ENCODE assay signal across 9 cellular contexts in the genomic region with DNA sequence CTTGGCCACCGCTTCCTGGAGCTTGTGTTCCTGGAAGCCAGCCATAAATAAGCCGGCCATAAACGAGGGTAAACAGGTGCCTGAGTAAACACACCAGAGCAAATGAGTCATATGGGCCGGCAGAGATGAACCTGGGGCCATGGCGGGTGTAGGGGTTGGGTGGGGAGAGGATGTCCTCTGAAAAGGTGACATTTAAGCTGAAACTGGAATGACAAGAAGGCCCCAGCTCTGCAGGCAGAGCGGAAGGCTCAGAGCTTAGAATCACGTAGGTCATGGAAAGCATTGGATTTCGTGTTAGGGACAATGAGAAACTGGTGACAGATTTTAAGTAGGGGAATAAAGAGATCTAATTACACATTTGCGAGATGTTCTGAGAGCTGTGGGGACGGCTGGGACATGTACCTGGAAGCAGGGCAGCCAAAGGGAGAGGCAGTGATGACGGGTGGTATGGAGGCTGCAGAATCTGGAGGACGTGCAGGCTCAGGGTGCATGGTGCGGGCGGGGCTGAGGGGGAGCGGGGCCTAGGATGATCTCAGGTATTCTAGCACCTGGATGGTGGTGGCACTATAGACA. TPM values are rescaled to one million over a fixed set of nuclear protein-coding genes. Genes with fewer than 3 reads are reported as not detected.
DNase-seq lines count a peak whose midpoint lies in the region; ATAC-seq and TF ChIP-seq lines count a peak whose summit lies in the region.
"Had no signal": no experiment of that assay in that cellular context is flagged by ENCODE, and none has a peak within 500 bp of the region (broad histone marks: within the 10 kb centered on the region; RNA-seq: fewer than 3 reads in every experiment).

No MANE protein-coding gene starts in this region.

- no peak overlapping the region for H2BK20ac ChIP-seq in IMR-90 (ENCODE audit: low read depth, low read length)

- H3K56ac ChIP-seq in IMR-90 (ENCODE audit: extremely low read depth, insufficient read depth, low read length): no peak overlapping the region

- TF ChIP-seq POLR2A in IMR-90 (IDR thresholded peaks at IDR 0.05; ENCODE audit: low read depth, low read length): no peak

- H3K9me3 Mint-ChIP-seq in CD8-positive, alpha-beta T cell: no peaks in the 10 kb centered on the region
- H3K9me3 Mint-ChIP-seq in mesothelial cell of epicardium: no peaks in the 10 kb centered on the region

- peaks cover 38% of the 10 kb centered on the region for H3K36me3 Mint-ChIP-seq in CD8-positive, alpha-beta T cell
- H3K36me3 Mint-ChIP-seq in mesothelial cell of epicardium: peaks cover under 1% of the 10 kb centered on the region

- H2BK15ac ChIP-seq in IMR-90 (ENCODE audit: low read depth, low read length): no peak overlapping the region

- no peaks in the 10 kb centered on the region for H3K4me1 ChIP-seq in CD8-positive, alpha-beta T cell (ENCODE audit: insufficient read depth, low read length)
- peaks cover 10% of the 10 kb centered on the region for H3K4me1 ChIP-seq in IMR-90 (ENCODE audit: control insufficient read depth, insufficient read depth, low read length)

- intact Hi-C loops in CD8-positive, alpha-beta T cell (cut with DNase I, micrococcal nuclease): no loop called here
- intact Hi-C loops in IMR-90 (cut with micrococcal nuclease): no loop called here

- no peak for DNase-seq in CD8-positive, alpha-beta T cell
- peak; percentile 23 for DNase-seq in IMR-90
- DNase-seq in astrocyte of the hippocampus (ENCODE audit: low read depth, low spot score): peak; percentile 50
- DNase-seq in mesothelial cell of epicardium (ENCODE audit: low spot score in 2 of 2, unreplicated experiment in 2 of 2): peak in 1 of 2 experiments; percentile 24
- DNase-seq in iPS-NIHi11 (ENCODE audit: low spot score): no peak
- no peak for DNase-seq in Ammon's horn (ENCODE audit: low spot score)
- DNase-seq: T-helper 9 cell had no signal

- no peak overlapping the region for H4K8ac ChIP-seq in IMR-90 (ENCODE audit: low read depth in 2 of 2, low read length in 2 of 2)

- no peak overlapping the region for H3K9ac ChIP-seq in IMR-90 (ENCODE audit: low read depth, low read length)

- WGBS in IMR-90 (ENCODE audit: extremely low coverage in 2 of 2, insufficient read length in 1 of 2), 2 experiments: 80% methylated on average over 13 of the region's 15 CpGs; no CpG with 5 or more reads in 1 of the 2 experiments

- no peak for TF ChIP-seq CTCF in CD8-positive, alpha-beta T cell (IDR thresholded peaks at IDR 0.05)
- TF ChIP-seq CTCF in IMR-90 (conservative IDR thresholded peaks at IDR 0.05; ENCODE audit: low read depth, low read length) (no peak), mesothelial cell of epicardium (IDR thresholded peaks at IDR 0.05; ENCODE audit: unreplicated experiment) (no peak)

- H3K23ac ChIP-seq in IMR-90 (ENCODE audit: low read depth, low read length): no peak overlapping the region

- H4K5ac ChIP-seq in IMR-90 (ENCODE audit: low read depth, low read length): no peak overlapping the region

- POLR2A ChIA-PET in CD8-positive, alpha-beta T cell (lab: Charles Lee): no interaction called here
- POLR2A ChIA-PET in IMR-90 (lab: Charles Lee; ENCODE audit: unreplicated experiment): no interaction called here

- H2AFZ ChIP-seq in IMR-90 (replicated peaks; ENCODE audit: low read length, poor library complexity): no peak overlapping the region

- no peak overlapping the region for H3K18ac ChIP-seq in IMR-90 (ENCODE audit: low read depth, low read length)

- no peak overlapping the region for H3K14ac ChIP-seq in IMR-90 (replicated peaks; ENCODE audit: low read depth, low read length)

- no peak overlapping the region for H2AK5ac ChIP-seq in IMR-90 (ENCODE audit: low read depth, low read length)

- no peak overlapping the region for H3K4me3 ChIP-seq in CD8-positive, alpha-beta T cell (ENCODE audit: low read depth, low read length)
- H3K4me3 ChIP-seq in IMR-90 (ENCODE audit: insufficient read depth, low read depth, low read length): no peak overlapping the region

- H3K9me1 ChIP-seq in IMR-90 (ENCODE audit: insufficient read depth, low read length): peaks cover 14% of the 10 kb centered on the region

- H4K91ac ChIP-seq in IMR-90 (ENCODE audit: insufficient read depth, low read depth, low read length): no peak overlapping the region

- H2BK5ac ChIP-seq in IMR-90 (ENCODE audit: low read depth, low read length, poor library complexity, severe bottlenecking): no peak overlapping the region

- H3K4ac ChIP-seq in IMR-90 (ENCODE audit: low read depth, low read length): no peak overlapping the region

- in situ Hi-C loops in IMR-90 (cut with MboI; ENCODE audit: low sequenced_read_pairs): no loop called here

- no peak for ATAC-seq in CD8-positive, alpha-beta T cell
- ATAC-seq in IMR-90 (ENCODE audit: low read depth): no peak
- no peak for ATAC-seq in HG02798 (IDR thresholded peaks at IDR 0.05; ENCODE audit: poor library complexity, unreplicated experiment)
- no peak for ATAC-seq in HG03095 (IDR thresholded peaks at IDR 0.05; ENCODE audit: unreplicated experiment)

- H3K27ac Mint-ChIP-seq in CD8-positive, alpha-beta T cell: peak overlapping the region; percentile 50
- peak overlapping the region; percentile 50 for H3K27ac Mint-ChIP-seq in mesothelial cell of epicardium

- CTCF ChIA-PET in CD8-positive, alpha-beta T cell (lab: Charles Lee): interaction anchor here (1.4 to 1.5 kb wide), 2 partner anchors 8 to 11 kb away, joined by 3 read pairs; partner anchors contain the start of gene DNASE1
- CTCF ChIA-PET in IMR-90 (lab: Yijun Ruan, JAX): no interaction called here

- H3K36me3 ChIP-seq in CD8-positive, alpha-beta T cell (ENCODE audit: insufficient read depth, low read length): peaks cover 4% of the 10 kb centered on the region
- peaks cover 9% of the 10 kb centered on the region; the same call in 1 of the 2 replicates for H3K36me3 ChIP-seq in IMR-90 (ENCODE audit: control insufficient read depth, insufficient read depth, low read length)

- no peaks in the 10 kb centered on the region; the same call in none of the 2 replicates for H4K20me1 ChIP-seq in IMR-90 (ENCODE audit: insufficient read depth, low read length)

- dilution Hi-C loops in IMR-90 (cut with HindIII; ENCODE audit: low sequenced_read_pairs, unreplicated experiment): no loop called here

- no peak overlapping the region for H2BK120ac ChIP-seq in IMR-90 (ENCODE audit: low read depth, low read length)

- BruUV-seq in IMR-90 (replicated peaks; lab: Mats Ljungman, UMichigan): no TSS peak

- no peak overlapping the region for H3K27ac ChIP-seq in CD8-positive, alpha-beta T cell (ENCODE audit: low read depth, low read length)
- H3K27ac ChIP-seq in IMR-90 (ENCODE audit: insufficient read depth, low read length): no peak overlapping the region

- H3K4me1 Mint-ChIP-seq in CD8-positive, alpha-beta T cell (ENCODE audit: low read depth): no peaks in the 10 kb centered on the region
- peaks cover 20% of the 10 kb centered on the region for H3K4me1 Mint-ChIP-seq in mesothelial cell of epicardium

- no peaks in the 10 kb centered on the region for H3K27me3 Mint-ChIP-seq in CD8-positive, alpha-beta T cell (ENCODE audit: low read depth)
- no peaks in the 10 kb centered on the region for H3K27me3 Mint-ChIP-seq in mesothelial cell of epicardium (ENCODE audit: low read depth)

- H3K27me3 ChIP-seq in CD8-positive, alpha-beta T cell (ENCODE audit: insufficient read depth, low read length): no peaks in the 10 kb centered on the region
- no peaks in the 10 kb centered on the region for H3K27me3 ChIP-seq in IMR-90 (ENCODE audit: control insufficient read depth, insufficient read depth, low read length)

- no peak overlapping the region for H3K4me2 ChIP-seq in IMR-90 (ENCODE audit: low read depth, low read length)

- no peak overlapping the region for H2AK9ac ChIP-seq in IMR-90 (replicated peaks; ENCODE audit: low read depth, low read length, poor library complexity)

- no peak overlapping the region for H3K4me3 Mint-ChIP-seq in CD8-positive, alpha-beta T cell
- H3K4me3 Mint-ChIP-seq in mesothelial cell of epicardium: no peak overlapping the region

- TF ChIP-seq RAD21 in IMR-90 (IDR thresholded peaks at IDR 0.05; ENCODE audit: low read length): no peak

- no peaks in the 10 kb centered on the region; a peak in 2 of 4 replicates for H3K79me1 ChIP-seq in IMR-90 (ENCODE audit: low read depth in 1 of 2, low read length in 2 of 2)

- H3K9me3 ChIP-seq in CD8-positive, alpha-beta T cell (ENCODE audit: low read length): no peaks in the 10 kb centered on the region
- no peaks in the 10 kb centered on the region for H3K9me3 ChIP-seq in IMR-90 (ENCODE audit: control insufficient read depth, insufficient read depth, low read length)

TF ChIP-seq in IMR-90, 13 proteins besides CTCF, POLR2A, EP300 and RAD21:
- TF ChIP-seq RCOR1 (IDR thresholded peaks at IDR 0.05; ENCODE audit: insufficient replicate concordance, low read length): no peak

RNA-seq across cellular contexts. Expression of gene DNASE1, which starts 8.1 kb away (rescaled TPM):
- total RNA-seq in CD8-positive, alpha-beta T cell: 1 to 10 TPM; 7.6 to 7.9 TPM
- total RNA-seq in IMR-90 (2012; rRNA removed) (5.4 and 6.1 TPM in 2 replicates), mesothelial cell of epicardium (43.4 to 48.7 TPM (median 46.0 TPM) in 3 replicates)
- 12.9 and 15.9 TPM in 2 replicates for polyA plus RNA-seq in IMR-90 (2012; rRNA removed)
- polyA plus RNA-seq in IMR-90 (2012; cell fraction: cytosol; rRNA removed): 3.6 and 9.3 TPM in 2 replicates
- 35.4 and 59.0 TPM in 2 replicates for polyA plus RNA-seq in IMR-90 (2012; cell fraction: nucleus; rRNA removed; ENCODE audit: low replicate concordance)

RNA-seq across cellular contexts. Expression of gene SLX4, which starts 35.0 kb away (rescaled TPM):
- 1 to 10 TPM; 5.1 to 5.2 TPM for total RNA-seq in CD8-positive, alpha-beta T cell
- total RNA-seq in IMR-90 (2012; rRNA removed): 1.3 and 1.7 TPM in 2 replicates
- polyA plus RNA-seq in IMR-90 (2012; rRNA removed): 2.8 and 3.1 TPM in 2 replicates
- 1.2 TPM in 2 replicates for polyA plus RNA-seq in IMR-90 (2012; cell fraction: cytosol; rRNA removed)
- 7.8 and 9.9 TPM in 2 replicates for polyA plus RNA-seq in IMR-90 (2012; cell fraction: nucleus; rRNA removed; ENCODE audit: low replicate concordance)
- 11.0 to 12.0 TPM (median 11.1 TPM) in 3 replicates for total RNA-seq in mesothelial cell of epicardium

Comparison
In these comparisons a context has a peak if more than half of its experiments do, and no peak if none do; other contexts are left out.
1. DNase-seq: peak in IMR-90 (single experiment) and astrocyte of the hippocampus (single experiment); none in CD8-positive, alpha-beta T cell (0 of 7), iPS-NIHi11 (single experiment) and Ammon's horn (single experiment).